In genomic region chr11:78045851-78046485, GRCh38 we compare ENCODE assay signal across 8 cellular contexts. TPM values are rescaled to one million over a fixed set of nuclear protein-coding genes. Genes with fewer than 3 reads are reported as not detected.
DNase-seq lines count a peak whose midpoint lies in the region; ATAC-seq, FAIRE-seq and TF ChIP-seq lines count a peak whose summit lies in the region.

No MANE protein-coding gene starts in this region.

- no peaks in the 10 kb centered on the region for H4K20me1 ChIP-seq in HCT116 (ENCODE audit: insufficient read depth)

- no peak for FAIRE-seq in D721Med (lab: Jason Lieb, UNC)

- peak overlapping the region; percentile 99 for H2AFZ ChIP-seq in HCT116 (ENCODE audit: low read depth, low read length, poor library complexity, severe bottlenecking)

- H3K9ac ChIP-seq in HCT116 (ENCODE audit: low read length), result 0 out of 2 replicates have a peak overlapping the region, but pooled peaks have one; percentile 13
- H3K9ac ChIP-seq in iPS-15b (ENCODE audit: low read depth, low read length), result peak overlapping the region; percentile 65
- peak overlapping the region; percentile 82 for H3K9ac ChIP-seq in skeletal muscle satellite cell (ENCODE audit: low read depth, low read length)

- H3K27ac ChIP-seq in HCT116 (ENCODE audit: low read depth, low read length), result no peak overlapping the region
- H3K27ac ChIP-seq in body of pancreas, result peak overlapping the region in 3 of 4 donors; percentile 35 to 61 (median 56)

- TF ChIP-seq POLR2A in HCT116 (IDR thresholded peaks at IDR 0.05; ENCODE audit: borderline replicate concordance, extremely low read depth, insufficient read depth, insufficient read length) (no peak), body of pancreas (IDR thresholded peaks at IDR 0.05) (no peak)

- H3K79me2 ChIP-seq in HCT116 (ENCODE audit: insufficient read depth, low read length), result no peaks in the 10 kb centered on the region

- ATAC-seq in HCT116, result peak; percentile 97
- ATAC-seq in body of pancreas, result peak; percentile 86
- ATAC-seq in HG02938 (IDR thresholded peaks at IDR 0.05; ENCODE audit: unreplicated experiment), result no peak

- DNase-seq in D721Med (ENCODE audit: insufficient read length, low spot score), result peak; percentile 78
- DNase-seq in HCT116 (ENCODE audit: low read depth, low spot score), result peak; percentile 27
- DNase-seq in NCI-H1694 (lab: John Stamatoyannopoulos, UW), result peak; percentile 20
- DNase-seq in UCSD-AML1 (lab: John Stamatoyannopoulos, UW; ENCODE audit: unreplicated experiment), result peak; percentile 82
- peak; percentile 80 to 90 (median 84) for DNase-seq in body of pancreas

- BruUV-seq in HCT116 (replicated peaks; lab: Mats Ljungman, UMichigan), result no TSS peak

- H3K4me1 ChIP-seq in HCT116 (ENCODE audit: control insufficient read depth in 1 of 2, insufficient read depth in 2 of 2, low read length in 2 of 2) (peaks cover 8 to 21% of the 10 kb centered on the region in 2 experiments), body of pancreas (peaks cover 24% of the 10 kb centered on the region), iPS-15b (ENCODE audit: control insufficient read depth, insufficient read depth, low read length) (peaks cover 5% of the 10 kb centered on the region), skeletal muscle satellite cell (ENCODE audit: control insufficient read depth, insufficient read depth, low read length) (peaks cover 24% of the 10 kb centered on the region)

- TF ChIP-seq CTCF in D721Med (IDR thresholded peaks at IDR 0.05; ENCODE audit: insufficient read depth, missing control alignments) (peak; percentile 86), HCT116 (IDR thresholded peaks at IDR 0.05 in 2 of 3, conservative IDR thresholded peaks at IDR 0.05 in 1 of 3; ENCODE audit: borderline replicate concordance in 1 of 3, insufficient read depth in 1 of 3, low read depth in 2 of 3, low read length in 2 of 3) (peak; percentile 92 to 99 (median 99)), body of pancreas (IDR thresholded peaks at IDR 0.05) (peak; percentile 88 to 100 (median 98))

- POLR2A ChIA-PET in HCT116 (lab: Charles Lee), result interaction anchor here (0.6 kb wide), 3 partner anchors 37 to 366 kb away, joined by 3 read pairs; partner anchors contain the start of gene INTS4

- H3K27me3 ChIP-seq in HCT116 (ENCODE audit: insufficient read depth, low read length) (no peaks in the 10 kb centered on the region), body of pancreas (no peaks in the 10 kb centered on the region), iPS-15b (ENCODE audit: control insufficient read depth, insufficient read depth, low read length) (peaks cover 8% of the 10 kb centered on the region), skeletal muscle satellite cell (ENCODE audit: control insufficient read depth, insufficient read depth, low read length) (no peaks in the 10 kb centered on the region)

- no peaks in the 10 kb centered on the region for H3K9me2 ChIP-seq in HCT116 (ENCODE audit: insufficient read depth)

- CTCF ChIA-PET in HCT116 (lab: Charles Lee), result interaction anchor here (0.7 to 2.6 kb wide), 10 partner anchors 9 to 519 kb away, joined by 3 to 10 read pairs (median 4); partner anchors contain the start of genes ALG8 and INTS4

- intact Hi-C loops in HCT116 (cut with micrococcal nuclease), result loop anchor here (2.0 to 5.0 kb wide), 2 partner anchors 224 to 269 kb away; partner anchors contain the start of genes AAMDC and RSF1
- intact Hi-C loops in body of pancreas (cut with DNase I), result no loop called here

- no peaks in the 10 kb centered on the region for H3K36me3 ChIP-seq in HCT116 (ENCODE audit: control insufficient read depth in 1 of 2, insufficient read depth in 2 of 2, low read length in 2 of 2)
- H3K36me3 ChIP-seq in body of pancreas (replicated peaks in 1 of 2; ENCODE audit: insufficient read depth in 1 of 2, low read depth in 2 of 2), result no peaks in the 10 kb centered on the region
- no peaks in the 10 kb centered on the region for H3K36me3 ChIP-seq in iPS-15b (ENCODE audit: control insufficient read depth, insufficient read depth, low read length)
- H3K36me3 ChIP-seq in skeletal muscle satellite cell (ENCODE audit: insufficient read depth, low read length), result no peaks in the 10 kb centered on the region

- RAD21 ChIA-PET in HCT116 (lab: Charles Lee; ENCODE audit: low non-redundant PET in 1 of 2, low total read pairs in 2 of 2, uncharacterized antibody in 2 of 2, unreplicated experiment in 2 of 2), result no interaction called here

- H3K9me3 ChIP-seq in HCT116 (ENCODE audit: control insufficient read depth in 1 of 2, insufficient read depth in 1 of 2, low read depth in 1 of 2, low read length in 2 of 2), result no peaks in the 10 kb centered on the region
- H3K9me3 ChIP-seq in body of pancreas, result no peaks in the 10 kb centered on the region
- no peaks in the 10 kb centered on the region for H3K9me3 ChIP-seq in iPS-15b (ENCODE audit: control insufficient read depth, insufficient read depth, low read length)
- no peaks in the 10 kb centered on the region for H3K9me3 ChIP-seq in skeletal muscle satellite cell (replicated peaks; ENCODE audit: low read length)

- 1 to 5% methylated on average over 15 to 28 of the region's 28 CpGs for WGBS in body of pancreas, 2 donors

- H3K4me3 ChIP-seq in HCT116 (replicated peaks in 1 of 2; ENCODE audit: low read depth in 1 of 2, low read length in 2 of 2) (no peak overlapping the region), body of pancreas (no peak overlapping the region), iPS-15b (ENCODE audit: low read depth, low read length) (peak overlapping the region; percentile 60), skeletal muscle satellite cell (ENCODE audit: low read length) (peak overlapping the region; percentile 81)

- H3K4me2 ChIP-seq in HCT116 (ENCODE audit: low read length) (peak overlapping the region; percentile 68), skeletal muscle satellite cell (ENCODE audit: low read length) (peak overlapping the region; percentile 100)

- TF ChIP-seq RAD21 in HCT116 (IDR thresholded peaks at IDR 0.05; ENCODE audit: low read depth), result peak; percentile 99

TF ChIP-seq in HCT116, 20 proteins besides CTCF, POLR2A, EP300 and RAD21:
- TF ChIP-seq CEBPB (IDR thresholded peaks at IDR 0.05; ENCODE audit: low read depth) (no peak), SIN3A (IDR thresholded peaks at IDR 0.05; ENCODE audit: low read depth) (no peak), POLR2AphosphoS5 (IDR thresholded peaks at IDR 0.05; ENCODE audit: low read depth, low read length) (peak; percentile 66), ZBTB33 (IDR thresholded peaks at IDR 0.05; ENCODE audit: extremely low read depth, insufficient replicate concordance, low read length) (no peak), YY1 (IDR thresholded peaks at IDR 0.05; ENCODE audit: extremely low read depth, insufficient replicate concordance, low read depth, low read length) (peak; percentile 61), ZFX (IDR thresholded peaks at IDR 0.05) (no peak), MAX (IDR thresholded peaks at IDR 0.05) (no peak; the same call in 1 of the 2 replicates)

RNA-seq across cellular contexts. Expression of gene THRSP, which starts 17.7 kb away (rescaled TPM):
- total RNA-seq in HCT116 (2021; ENCODE audit: unreplicated experiment) (not detected), body of pancreas (1 to 10 TPM in 1 of 2 donors, not detected in 1; 6.6 TPM)
- not detected in 2 replicates for polyA plus RNA-seq in HCT116 (2012)
- not detected in 2 replicates for total RNA-seq in skeletal muscle satellite cell (2012; rRNA removed)

RNA-seq across cellular contexts. Expression of gene KCTD14, which starts 22.9 kb away (rescaled TPM):
- total RNA-seq in HCT116 (2021; ENCODE audit: unreplicated experiment) (15.2 TPM), body of pancreas (10 to 100 TPM in 1 of 2 donors, 1 to 10 TPM in 1; 7.6 to 12.2 TPM)
- 10.5 and 14.4 TPM in 2 replicates for polyA plus RNA-seq in HCT116 (2012)
- 0.87 and 1.5 TPM in 2 replicates for total RNA-seq in skeletal muscle satellite cell (2012; rRNA removed)

RNA-seq across cellular contexts. Expression of gene NDUFC2, which starts 33.7 kb away (rescaled TPM):
- total RNA-seq in HCT116 (2021; ENCODE audit: unreplicated experiment) (225 TPM), body of pancreas (10 to 100 TPM; 53.7 to 62.0 TPM)
- 147 and 157 TPM in 2 replicates for polyA plus RNA-seq in HCT116 (2012)
- total RNA-seq in skeletal muscle satellite cell (2012; rRNA removed), result 123 and 170 TPM in 2 replicates

RNA-seq across cellular contexts. Expression of gene INTS4, which starts 51.5 kb away (rescaled TPM):
- total RNA-seq in HCT116 (2021; ENCODE audit: unreplicated experiment) (41.0 TPM), body of pancreas (10 to 100 TPM; 22.7 to 30.9 TPM)
- polyA plus RNA-seq in HCT116 (2012), result 22.9 and 27.1 TPM in 2 replicates
- total RNA-seq in skeletal muscle satellite cell (2012; rRNA removed), result 27.4 and 38.0 TPM in 2 replicates

Comparison
In these comparisons a context has a peak if more than half of its experiments do, and no peak if none do; other contexts are left out.
1. DNase-seq: peak in every context shown above with its lines; median percentile 84 in body of pancreas; 82 in UCSD-AML1; 78 in D721Med; 27 in HCT116; 20 in NCI-H1694.
2. H3K4me3 ChIP-seq: peak in iPS-15b (single experiment) and skeletal muscle satellite cell (single experiment); none in HCT116 (0 of 2) and body of pancreas (0 of 2).
3. H3K9ac ChIP-seq: peak in every context shown above with its lines; median percentile 82 in skeletal muscle satellite cell; 65 in iPS-15b; 13 in HCT116.
4. Peak in every context shown above with its lines, with median percentiles within 50 percentile points of each other: CTCF ChIP-seq.